1 cellular context compared by ENCODE assay signal in the genomic region with DNA sequence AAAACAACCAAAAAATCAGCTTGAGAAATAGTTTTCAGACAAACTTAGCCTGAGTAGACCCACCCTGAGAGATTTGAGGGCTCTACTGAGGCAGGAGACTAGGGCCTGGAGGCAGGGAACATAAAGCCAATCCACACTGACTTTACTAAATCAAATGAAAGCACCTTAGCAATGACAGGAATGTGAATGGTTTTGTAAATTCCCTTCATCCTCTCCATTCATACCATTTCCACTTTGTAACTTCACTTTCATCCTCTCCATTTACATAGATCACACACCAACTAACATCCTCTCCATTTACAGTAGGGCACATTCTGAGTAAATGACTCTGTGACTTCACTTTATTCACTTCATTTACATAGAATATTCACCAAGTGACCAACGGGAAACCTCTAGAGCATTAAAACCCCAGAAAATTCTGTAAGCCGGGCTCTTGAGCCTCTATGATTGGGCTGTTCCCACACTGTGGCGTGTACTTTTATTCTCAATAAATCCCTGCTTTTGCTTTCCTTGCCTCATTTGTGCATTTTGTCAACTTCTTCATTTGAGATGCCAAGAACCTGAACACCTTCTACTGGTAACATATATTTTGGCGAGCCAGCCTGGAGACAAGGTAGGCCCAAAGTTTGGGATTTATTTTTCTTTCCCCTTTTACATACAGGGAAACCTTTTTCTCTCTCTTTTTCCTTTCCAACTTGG.
TF ChIP-seq lines count a peak whose summit lies in the region.

No MANE protein-coding gene starts in this region.

TF ChIP-seq in endothelial cell of umbilical vein, 7 proteins besides CTCF, POLR2A, EP300 and RAD21:
- no peak for TF ChIP-seq POLR2AphosphoS5 (IDR thresholded peaks at IDR 0.05; ENCODE audit: insufficient read depth, low read depth, low read length)
- TF ChIP-seq, protein P1, sequence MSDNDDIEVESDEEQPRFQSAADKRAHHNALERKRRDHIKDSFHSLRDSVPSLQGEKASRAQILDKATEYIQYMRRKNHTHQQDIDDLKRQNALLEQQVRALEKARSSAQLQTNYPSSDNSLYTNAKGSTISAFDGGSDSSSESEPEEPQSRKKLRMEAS (IDR thresholded peaks at IDR 0.05; ENCODE audit: insufficient read depth, insufficient read length): no peak
